24 cellular contexts compared by ENCODE assay signal in the genomic region with DNA sequence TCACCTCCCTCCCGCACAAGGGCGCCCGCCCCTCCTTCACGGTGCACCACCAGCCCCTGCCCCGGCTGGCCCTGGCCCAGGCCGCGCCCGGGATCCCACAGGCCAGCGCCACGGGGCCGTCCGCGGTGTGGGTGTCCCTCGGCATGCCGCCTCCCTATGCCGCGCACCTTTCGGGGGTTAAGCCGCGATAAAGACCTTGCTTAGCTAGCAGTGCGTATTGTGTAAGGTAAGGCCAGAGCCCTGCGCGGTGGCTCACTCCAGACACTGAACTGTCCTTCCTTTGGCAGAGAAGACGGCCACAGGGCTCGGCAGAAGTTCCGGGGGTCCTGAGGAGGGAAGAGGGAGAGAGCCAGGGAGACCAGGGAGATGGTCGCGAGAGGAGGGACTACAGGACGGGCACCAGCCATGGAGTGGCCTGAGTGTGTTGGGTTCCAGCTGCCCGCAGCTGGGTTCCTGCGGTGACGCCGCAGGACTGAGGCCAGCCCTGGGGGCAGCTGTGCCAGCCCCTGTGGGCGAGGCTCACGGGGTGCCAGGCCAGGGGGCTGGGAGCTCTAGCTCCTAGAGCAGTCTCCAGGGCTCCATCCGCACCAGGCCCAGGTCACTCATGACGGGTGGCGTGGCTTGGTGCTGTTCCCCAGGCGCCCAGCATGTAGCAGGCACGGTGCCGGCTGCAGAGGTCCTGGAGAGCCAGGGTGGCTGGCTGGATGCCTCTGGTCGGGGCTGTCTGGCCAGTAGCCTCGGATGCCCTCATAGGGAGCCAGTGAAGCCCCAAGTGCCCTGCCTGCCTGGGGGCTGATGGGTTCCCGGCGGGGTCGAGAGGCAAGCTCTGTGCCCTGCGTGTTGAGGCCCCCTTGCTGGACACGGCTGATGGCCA. TPM values are rescaled to one million over a fixed set of nuclear protein-coding genes. Genes with fewer than 3 reads are reported as not detected.
A peak's percentile ranks its signal among the peaks of the same experiment; 100 is the strongest.
DNase-seq lines count a peak whose midpoint lies in the region; ATAC-seq and TF ChIP-seq lines count a peak whose summit lies in the region.
"Had no signal": no experiment of that assay in that cellular context is flagged by ENCODE, and none has a peak within 500 bp of the region (broad histone marks: within the 10 kb centered on the region; RNA-seq: fewer than 3 reads in every experiment).

No MANE protein-coding gene starts in this region.

- no peak for TF ChIP-seq CTCF in CD4-positive, alpha-beta T cell (IDR thresholded peaks at IDR 0.05)
- TF ChIP-seq CTCF in KMS-11 (conservative IDR thresholded peaks at IDR 0.05; ENCODE audit: low read depth, low read length) (no peak), chondrocyte (IDR thresholded peaks at IDR 0.05) (no peak), osteoblast (IDR thresholded peaks at IDR 0.05; ENCODE audit: extremely low read depth, low read depth, low read length) (no peak), CD14-positive monocyte (IDR thresholded peaks at IDR 0.05) (no peak)

- peaks cover 7% of the 10 kb centered on the region; the same call in 1 of the 2 replicates for H3K79me2 ChIP-seq in KMS-11 (ENCODE audit: insufficient read depth, low read depth)
- H3K79me2 ChIP-seq in osteoblast (ENCODE audit: insufficient read depth, low read length), result peaks cover 53% of the 10 kb centered on the region

- peaks cover 23% of the 10 kb centered on the region for H3K4me1 ChIP-seq in KMS-11 (ENCODE audit: low read depth, poor library complexity, severe bottlenecking)
- no peaks in the 10 kb centered on the region for H3K4me1 ChIP-seq in osteoblast (ENCODE audit: insufficient read depth, low read length)
- H3K4me1 ChIP-seq: uterus had no signal

- CTCF ChIA-PET in CD4-positive, alpha-beta T cell (lab: Charles Lee), result no interaction called here

- no peak overlapping the region for H3K4me3 Mint-ChIP-seq in CD4-positive, alpha-beta T cell
- H3K4me3 Mint-ChIP-seq in chondrocyte (ENCODE audit: unreplicated experiment), result no peak overlapping the region
- H3K4me3 Mint-ChIP-seq in CD14-positive monocyte, result peak overlapping the region in 1 of 2 donors; percentile 9
- H3K4me3 Mint-ChIP-seq: activated naive CD8-positive, alpha-beta T cell treated with anti-CD3 and anti-CD28 coated beads, Interleukin-2, amount 50 U/mL, for 24 hours; GM23338; T-helper 2 cell treated with Interferon-gamma antibody and Interleukin-4, amounts not matched to agents 5 μg/mL and 100 μg/mL, for 36 hours had no signal

- H3K9ac ChIP-seq in KMS-11, result peak overlapping the region; percentile 35; the same call in 1 of the 2 replicates

- H3K4me2 ChIP-seq in KMS-11, result peak overlapping the region; percentile 29
- H3K4me2 ChIP-seq in osteoblast (ENCODE audit: insufficient read depth, low read length), result no peak overlapping the region
- H3K4me2 ChIP-seq: GM23338 had no signal

- no peak overlapping the region for H3K27ac ChIP-seq in CD4-positive, alpha-beta T cell (ENCODE audit: low read depth, low read length)
- H3K27ac ChIP-seq in KMS-11, result peak overlapping the region; percentile 81
- no peak overlapping the region for H3K27ac ChIP-seq in osteoblast (ENCODE audit: low read depth, low read length)
- H3K27ac ChIP-seq: epithelial cell of prostate, neutrophil, testis, uterus, WERI-Rb-1 had no signal

- intact Hi-C loops in CD4-positive, alpha-beta T cell (cut with DNase I, micrococcal nuclease), result no loop called here
- intact Hi-C loops in CD14-positive monocyte (cut with micrococcal nuclease), result no loop called here

- peaks cover 7% of the 10 kb centered on the region; the same call in 1 of the 2 replicates for H3K36me3 ChIP-seq in KMS-11 (ENCODE audit: insufficient read depth)
- peaks cover 60% of the 10 kb centered on the region for H3K36me3 ChIP-seq in osteoblast (ENCODE audit: insufficient read depth, low read length)
- H3K36me3 ChIP-seq: uterus had no signal

- peaks cover 40% of the 10 kb centered on the region for H3K36me3 Mint-ChIP-seq in CD4-positive, alpha-beta T cell (ENCODE audit: low read depth)
- H3K36me3 Mint-ChIP-seq in chondrocyte (ENCODE audit: low read depth) (peaks cover 10% of the 10 kb centered on the region), CD14-positive monocyte (peaks cover 50 to 80% of the 10 kb centered on the region in 2 donors)

- H3K4me1 Mint-ChIP-seq in CD4-positive, alpha-beta T cell (ENCODE audit: low read depth), result no peaks in the 10 kb centered on the region
- peaks cover 4% of the 10 kb centered on the region for H3K4me1 Mint-ChIP-seq in chondrocyte (ENCODE audit: low read depth)
- H3K4me1 Mint-ChIP-seq in CD14-positive monocyte, result peaks cover 3% of the 10 kb centered on the region
- H3K4me1 Mint-ChIP-seq: GM23338 had no signal

- H3K9me3 ChIP-seq in CD4-positive, alpha-beta T cell (ENCODE audit: control insufficient read depth, low read length), result no peaks in the 10 kb centered on the region
- no peaks in the 10 kb centered on the region for H3K9me3 ChIP-seq in osteoblast (ENCODE audit: low read depth, low read length)
- H3K9me3 ChIP-seq: neutrophil, testis, uterus had no signal

- H2AFZ ChIP-seq in KMS-11 (ENCODE audit: low read depth), result no peak overlapping the region
- H2AFZ ChIP-seq in osteoblast (ENCODE audit: low read length), result no peak overlapping the region
- H2AFZ ChIP-seq: GM23338 had no signal

- H3K27me3 ChIP-seq in CD4-positive, alpha-beta T cell (ENCODE audit: control insufficient read depth, insufficient read depth, low read length), result no peaks in the 10 kb centered on the region
- H3K27me3 ChIP-seq in KMS-11 (ENCODE audit: insufficient read depth, low read depth), result no peaks in the 10 kb centered on the region
- H3K27me3 ChIP-seq in osteoblast (ENCODE audit: insufficient read depth, low read length), result no peaks in the 10 kb centered on the region
- H3K27me3 ChIP-seq: neutrophil, testis, uterus had no signal

- no peaks in the 10 kb centered on the region for H3K9me3 Mint-ChIP-seq in CD4-positive, alpha-beta T cell
- H3K9me3 Mint-ChIP-seq in chondrocyte (ENCODE audit: low read depth), result no peaks in the 10 kb centered on the region
- H3K9me3 Mint-ChIP-seq in CD14-positive monocyte, result peaks cover 0 to 3% (median 0%) of the 10 kb centered on the region in 7 donors
- H3K9me3 Mint-ChIP-seq: activated naive CD8-positive, alpha-beta T cell treated with anti-CD3 and anti-CD28 coated beads, Interleukin-2, amount 50 U/mL, for 24 hours; CD4-positive, CD25-positive, alpha-beta regulatory T cell; GM23338; T-helper 2 cell treated with Interferon-gamma antibody and Interleukin-4, amounts not matched to agents 5 μg/mL and 100 μg/mL, for 36 hours had no signal

- POLR2A ChIA-PET in CD4-positive, alpha-beta T cell (lab: Charles Lee), result no interaction called here

- no peaks in the 10 kb centered on the region for H3K27me3 Mint-ChIP-seq in CD4-positive, alpha-beta T cell
- H3K27me3 Mint-ChIP-seq in chondrocyte (ENCODE audit: low read depth) (no peaks in the 10 kb centered on the region), CD14-positive monocyte (ENCODE audit: low read depth in 3 of 3) (no peaks in the 10 kb centered on the region)
- H3K27me3 Mint-ChIP-seq: activated naive CD8-positive, alpha-beta T cell treated with anti-CD3 and anti-CD28 coated beads, Interleukin-2, amount 50 U/mL, for 24 hours; CD4-positive, CD25-positive, alpha-beta regulatory T cell had no signal

- H3K27ac Mint-ChIP-seq in CD4-positive, alpha-beta T cell, result peak overlapping the region; percentile 51
- H3K27ac Mint-ChIP-seq in chondrocyte (ENCODE audit: unreplicated experiment) (peak overlapping the region; percentile 65), CD14-positive monocyte (peak overlapping the region in 3 of 7 donors; percentile 13 to 86 (median 30))
- H3K27ac Mint-ChIP-seq: activated naive CD8-positive, alpha-beta T cell treated with anti-CD3 and anti-CD28 coated beads, Interleukin-2, amount 50 U/mL, for 24 hours; CD4-positive, CD25-positive, alpha-beta regulatory T cell; GM23338; T-helper 2 cell treated with Interferon-gamma antibody and Interleukin-4, amounts not matched to agents 5 μg/mL and 100 μg/mL, for 36 hours had no signal

- no peak for ATAC-seq in CD4-positive, alpha-beta T cell (ENCODE audit: poor library complexity)
- ATAC-seq in HG03520 (IDR thresholded peaks at IDR 0.05; ENCODE audit: unreplicated experiment), result no peak
- ATAC-seq in GM18517 (IDR thresholded peaks at IDR 0.05; ENCODE audit: unreplicated experiment), result no peak
- ATAC-seq: activated naive CD8-positive, alpha-beta T cell treated with anti-CD3 and anti-CD28 coated beads, Interleukin-2, amount 50 U/mL, for 24 hours; GM23338; SK-N-SH treated with all-trans-retinoic acid at 6 μM for 48 hours had no signal

- H3K4me3 ChIP-seq in KMS-11 (IDR thresholded peaks at IDR 0.05; ENCODE audit: insufficient read depth, low read depth, low read length) (no peak overlapping the region), osteoblast (ENCODE audit: insufficient read depth, low read length) (no peak overlapping the region)
- H3K4me3 ChIP-seq: GM23338, testis, uterus had no signal

- no peaks in the 10 kb centered on the region for H4K20me1 ChIP-seq in KMS-11 (ENCODE audit: insufficient read depth)
- peaks cover 12% of the 10 kb centered on the region for H4K20me1 ChIP-seq in osteoblast (ENCODE audit: insufficient read depth, low read length)

- no peak for DNase-seq in CD4-positive, alpha-beta T cell
- no peak for DNase-seq in chondrocyte (ENCODE audit: low spot score)
- DNase-seq in osteoblast (ENCODE audit: insufficient read length, low spot score, missing footprints), result peak; percentile 90
- DNase-seq in CD14-positive monocyte (ENCODE audit: low spot score), result no peak
- DNase-seq: activated naive CD8-positive, alpha-beta T cell treated with anti-CD3 and anti-CD28 coated beads, Interleukin-2, amount 50 U/mL, for 24 hours; CD4-positive, CD25-positive, alpha-beta regulatory T cell; kidney glomerular epithelial cell; mammary epithelial cell; NCI-H1092 treated with DMSO at 0.1 percent for 48 hours; NCI-H187 treated with DMSO at 0.1 percent for 48 hours; NCI-H69; testis; uterus; WERI-Rb-1 had no signal

RNA-seq across cellular contexts. Expression of gene PLEKHJ1, which starts 7.7 kb away (rescaled TPM):
- 10 to 100 TPM; 21.4 to 23.2 TPM for total RNA-seq in CD4-positive, alpha-beta T cell
- total RNA-seq in chondrocyte, result 36.6 to 45.4 TPM (median 42.4 TPM) in 3 replicates
- total RNA-seq in osteoblast, result 32.1 and 43.4 TPM in 2 replicates
- polyA plus RNA-seq in CD14-positive monocyte, result 10 to 100 TPM; 62.1 to 69.0 TPM

RNA-seq across cellular contexts. Expression of gene SF3A2, which starts 8.2 kb away (rescaled TPM):
- 100 to 1,000 TPM; 186 to 194 TPM for total RNA-seq in CD4-positive, alpha-beta T cell
- total RNA-seq in chondrocyte, result 71.2 to 81.5 TPM (median 74.9 TPM) in 3 replicates
- 27.1 and 27.9 TPM in 2 replicates for total RNA-seq in osteoblast
- 10 to 100 TPM in 1 of 2 donors, 1 to 10 TPM in 1; 8.0 to 11.6 TPM for polyA plus RNA-seq in CD14-positive monocyte

RNA-seq across cellular contexts. Expression of gene AMH, which starts 20.7 kb away (rescaled TPM):
- total RNA-seq in CD4-positive, alpha-beta T cell, result 1 to 10 TPM; 3.3 to 3.5 TPM
- 10.2 to 18.8 TPM (median 10.8 TPM) in 3 replicates for total RNA-seq in chondrocyte
- under 0.01 and 0.29 TPM in 2 replicates for total RNA-seq in osteoblast
- not detected for polyA plus RNA-seq in CD14-positive monocyte
- polyA plus RNA-seq: CD4-positive, CD25-positive, alpha-beta regulatory T cell had no signal

RNA-seq across cellular contexts. Expression of gene JSRP1, which starts 27.8 kb away (rescaled TPM):
- under 1 TPM; 0.56 to 0.58 TPM for total RNA-seq in CD4-positive, alpha-beta T cell
- total RNA-seq in chondrocyte (0.42 to 0.51 TPM in 2 of 3 replicates, not detected in the other), osteoblast (0.72 TPM in 1 of 2 replicates, not detected in the other)
- under 1 TPM; 0.38 to 0.50 TPM for polyA plus RNA-seq in CD14-positive monocyte
- total RNA-seq: cerebellum, uterus had no signal
- polyA plus RNA-seq: mammary epithelial cell had no signal

RNA-seq across cellular contexts. Expression of gene PEAK3, which starts 53.6 kb away (rescaled TPM):
- not detected for total RNA-seq in CD4-positive, alpha-beta T cell
- total RNA-seq in chondrocyte, result 0.31 to 0.50 TPM (median 0.38 TPM) in 3 replicates
- under 0.01 TPM in 1 of 2 replicates, not detected in the other for total RNA-seq in osteoblast
- 1 to 10 TPM; 2.9 to 6.3 TPM for polyA plus RNA-seq in CD14-positive monocyte
- total RNA-seq: CD4-positive, CD25-positive, alpha-beta regulatory T cell; cerebellum; GM23338; mammary epithelial cell; skeletal muscle tissue had no signal
- polyA plus RNA-seq: GM23338, mammary epithelial cell had no signal
